Comparison of ENCODE assay signal across 7 cellular contexts in the genomic region with DNA sequence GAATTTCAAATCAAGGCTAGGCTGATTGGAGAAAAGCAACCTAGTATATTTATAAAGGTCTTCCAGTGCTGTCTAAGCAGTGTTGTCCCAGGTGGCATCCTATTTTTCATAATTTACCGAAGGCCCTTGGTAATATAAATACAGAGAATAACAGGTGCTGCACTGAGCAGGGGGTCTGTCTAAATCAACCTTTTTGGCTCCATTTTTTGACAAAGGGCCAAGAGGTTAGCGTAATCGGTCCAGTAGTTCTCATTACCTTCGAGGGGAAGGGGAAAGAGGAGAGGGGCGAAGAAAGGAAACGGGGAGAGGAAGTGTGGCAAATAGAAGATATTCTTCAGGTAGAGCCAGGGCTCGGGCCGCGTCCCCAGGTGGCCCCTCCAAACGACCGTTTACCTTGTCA. TPM values are rescaled to one million over a fixed set of nuclear protein-coding genes. Genes with fewer than 3 reads are reported as not detected.
A peak's percentile ranks its signal among the peaks of the same experiment; 100 is the strongest.
DNase-seq lines count a peak whose midpoint lies in the region; ATAC-seq and TF ChIP-seq lines count a peak whose summit lies in the region.

No MANE protein-coding gene starts in this region.

- H3K36me3 ChIP-seq in SJSA1 (peaks cover 8% of the 10 kb centered on the region), prostate gland (no peaks in the 10 kb centered on the region)

- H3K27me3 ChIP-seq in SJSA1 (replicated peaks) (no peaks in the 10 kb centered on the region), prostate gland (replicated peaks; ENCODE audit: insufficient read depth) (no peaks in the 10 kb centered on the region)

- ATAC-seq in GM18508 (IDR thresholded peaks at IDR 0.05; ENCODE audit: insufficient read depth, unreplicated experiment) (peak; percentile 5), HG02973 (IDR thresholded peaks at IDR 0.05; ENCODE audit: unreplicated experiment) (peak; percentile 2)

- intact Hi-C loops in prostate gland (cut with DNase I), result loop anchor here (10.0 kb wide), 1 partner anchor 517 kb away; the partner anchor contains the start of gene POMP

- WGBS in prostate gland, result 0% methylated on average over 11 of the region's 11 CpGs

- peak in 1 of 2 experiments; percentile 0 for DNase-seq in SJSA1 (ENCODE audit: low read depth in 1 of 2, low spot score in 2 of 2)
- DNase-seq in fibroblast of peridontal ligament (ENCODE audit: extremely low read depth), result peak; percentile 26
- DNase-seq in prostate gland (ENCODE audit: low spot score), result peak; percentile 5
- DNase-seq in T1000 (lab: John Stamatoyannopoulos, UW), result no peak
- no peak for DNase-seq in NCI-H2107 treated with DMSO at 0.1 percent for 48 hours (lab: John Stamatoyannopoulos, UW; ENCODE audit: unreplicated experiment)

- peak overlapping the region; percentile 77 for H3K4me3 ChIP-seq in SJSA1
- H3K4me3 ChIP-seq in prostate gland, result peak overlapping the region; percentile 82 to 100

- no peak for TF ChIP-seq POLR2A in prostate gland (IDR thresholded peaks at IDR 0.05)

- no peaks in the 10 kb centered on the region for H3K9me3 ChIP-seq in SJSA1 (replicated peaks)
- H3K9me3 ChIP-seq in prostate gland, result no peaks in the 10 kb centered on the region

- H3K4me1 ChIP-seq in SJSA1 (replicated peaks) (peaks cover 4% of the 10 kb centered on the region; the same call in 1 of the 2 replicates), prostate gland (replicated peaks) (peaks cover 5% of the 10 kb centered on the region)

- H3K27ac ChIP-seq in SJSA1 (peak overlapping the region; percentile 95), prostate gland (peak overlapping the region; percentile 96 to 98)

- no peak for TF ChIP-seq CTCF in prostate gland (IDR thresholded peaks at IDR 0.05)

RNA-seq across cellular contexts. Expression of gene PAN3, which starts 0.8 kb away (rescaled TPM):
- 7.3 and 8.1 TPM in 2 replicates for total RNA-seq in SJSA1 (2014; rRNA removed; shearing (Covaris generic))
- total RNA-seq in prostate gland, result 10 to 100 TPM; 31.4 to 51.7 TPM

RNA-seq across cellular contexts. Expression of gene FLT3, which starts 37.2 kb away (rescaled TPM):
- total RNA-seq in SJSA1 (2014; rRNA removed; shearing (Covaris generic)), result not detected in 2 replicates
- total RNA-seq in prostate gland, result 1 to 10 TPM in 1 of 2 donors, under 1 TPM in 1; 0.27 to 2.4 TPM

Comparison
In these comparisons a context has a peak if more than half of its experiments do, and no peak if none do; other contexts are left out.
1. DNase-seq: peak in fibroblast of peridontal ligament (single experiment) and prostate gland (single experiment); none in T1000 (single experiment) and NCI-H2107 treated with DMSO at 0.1 percent for 48 hours (single experiment).